1 cellular context compared by ENCODE assay signal in genomic region chr19:35740423-35741215, GRCh38.
TF ChIP-seq lines count a peak whose summit lies in the region.

No MANE protein-coding gene starts in this region.

TF ChIP-seq in GM12878, 131 proteins besides CTCF, POLR2A, EP300 and RAD21 (continues in another document):
- TF ChIP-seq SMC3 (IDR thresholded peaks at IDR 0.05; ENCODE audit: borderline replicate concordance, low read length) (no peak), SREBF1 (IDR thresholded peaks at IDR 0.05; ENCODE audit: low read length) (no peak), NR2F1 (conservative IDR thresholded peaks at IDR 0.05) (peak; percentile 82), POU2F2 (IDR thresholded peaks at IDR 0.05; ENCODE audit: borderline replicate concordance, low read depth, low read length) (peak; percentile 24; the same call in 1 of the 3 replicates), IKZF1 (conservative IDR thresholded peaks at IDR 0.05) (peak; percentile 61), ZNF384 (IDR thresholded peaks at IDR 0.05; ENCODE audit: borderline replicate concordance, low read depth, low read length) (no peak), TBL1XR1 (IDR thresholded peaks at IDR 0.05; ENCODE audit: low read depth, low read length) (no peak), SMAD5 (IDR thresholded peaks at IDR 0.05; ENCODE audit: low read depth) (peak; percentile 68), ZBTB4 (CRISPR knock-in tag; IDR thresholded peaks at IDR 0.05) (no peak), SUZ12 (IDR thresholded peaks at IDR 0.05; ENCODE audit: unreplicated experiment) (no peak), CEBPZ (IDR thresholded peaks at IDR 0.05; ENCODE audit: low read depth, low read length) (no peak), E2F8 (IDR thresholded peaks at IDR 0.05; ENCODE audit: low read depth, partially characterized antibody) (no peak), CHD1 (IDR thresholded peaks at IDR 0.05; ENCODE audit: low read depth, low read length) (no peak), IRF4 (IDR thresholded peaks at IDR 0.05; ENCODE audit: low read depth, low read length) (no peak), TCF3 (IDR thresholded peaks at IDR 0.05; ENCODE audit: borderline replicate concordance, insufficient read depth, low read depth, low read length) (0 out of 2 replicates have a peak, but pooled peaks have one; percentile 20), STAT1 (conservative IDR thresholded peaks at IDR 0.05) (0 out of 2 replicates have a peak, but pooled peaks have one; percentile 29), NFIC (IDR thresholded peaks at IDR 0.05; ENCODE audit: low read depth, low read length) (no peak), ETV6 (conservative IDR thresholded peaks at IDR 0.05 in 1 of 2, IDR thresholded peaks at IDR 0.05 in 1 of 2; ENCODE audit: borderline replicate concordance in 1 of 2, low read depth in 1 of 2) (no peak), ZNF274 (IDR thresholded peaks at IDR 0.05; ENCODE audit: insufficient read depth, insufficient read length) (no peak), BRCA1 (IDR thresholded peaks at IDR 0.05; ENCODE audit: low read depth, low read length) (no peak), NFYA (IDR thresholded peaks at IDR 0.05; ENCODE audit: borderline replicate concordance, low read depth, low read length) (no peak), ZNF217 (IDR thresholded peaks at IDR 0.05) (no peak), NRF1 (conservative IDR thresholded peaks at IDR 0.05; ENCODE audit: low read depth, low read length) (peak; percentile 50), ZNF207 (IDR thresholded peaks at IDR 0.05; ENCODE audit: borderline replicate concordance) (peak; percentile 75; the same call in 1 of the 2 replicates), FOS (IDR thresholded peaks at IDR 0.05; ENCODE audit: borderline replicate concordance, extremely low read depth, insufficient read length) (peak; percentile 7), MYC (IDR thresholded peaks at IDR 0.05; ENCODE audit: insufficient read depth, insufficient read length, insufficient replicate concordance, low read length, severe bottlenecking) (no peak), NKRF (conservative IDR thresholded peaks at IDR 0.05) (peak; percentile 83), RELB (IDR thresholded peaks at IDR 0.05; ENCODE audit: low read depth) (peak; percentile 70), SP1 (IDR thresholded peaks at IDR 0.05; ENCODE audit: low read depth, low read length) (peak; percentile 88), ZZZ3 (IDR thresholded peaks at IDR 0.05; ENCODE audit: control insufficient read depth, insufficient read length, low read depth) (no peak), KAT2A (conservative IDR thresholded peaks at IDR 0.05; ENCODE audit: control insufficient read depth, low read depth, low read length) (no peak), TCF7 (IDR thresholded peaks at IDR 0.05; ENCODE audit: borderline replicate concordance) (no peak), PKNOX1 (IDR thresholded peaks at IDR 0.05) (peak; percentile 90), PAX8 (IDR thresholded peaks at IDR 0.05) (no peak), KDM1A (IDR thresholded peaks at IDR 0.05; ENCODE audit: borderline replicate concordance) (no peak), ZBTB40 (IDR thresholded peaks at IDR 0.05; ENCODE audit: borderline replicate concordance) (peak; percentile 59; the same call in 1 of the 2 replicates), MXI1 (IDR thresholded peaks at IDR 0.05; ENCODE audit: low read depth, low read length) (peak; percentile 69), POLR2AphosphoS2 (IDR thresholded peaks at IDR 0.05; ENCODE audit: low read depth, low read length) (peak; percentile 85; the same call in 1 of the 2 replicates), CREB1 (IDR thresholded peaks at IDR 0.05; ENCODE audit: low read depth) (no peak; the same call in 1 of the 2 replicates), RFX5 (IDR thresholded peaks at IDR 0.05; ENCODE audit: low read depth, low read length) (peak; percentile 81), ESRRA (IDR thresholded peaks at IDR 0.05; ENCODE audit: low read length) (no peak), MEF2A (IDR thresholded peaks at IDR 0.05; ENCODE audit: insufficient read depth, low read depth, low read length) (no peak), HCFC1 (IDR thresholded peaks at IDR 0.05; ENCODE audit: low read length) (no peak), ZNF622 (IDR thresholded peaks at IDR 0.05) (no peak), ELK1 (IDR thresholded peaks at IDR 0.05; ENCODE audit: low read depth, low read length) (no peak), LARP7 (IDR thresholded peaks at IDR 0.05) (no peak)
